Comparison of ENCODE assay signal across 20 cellular contexts in the genomic region with DNA sequence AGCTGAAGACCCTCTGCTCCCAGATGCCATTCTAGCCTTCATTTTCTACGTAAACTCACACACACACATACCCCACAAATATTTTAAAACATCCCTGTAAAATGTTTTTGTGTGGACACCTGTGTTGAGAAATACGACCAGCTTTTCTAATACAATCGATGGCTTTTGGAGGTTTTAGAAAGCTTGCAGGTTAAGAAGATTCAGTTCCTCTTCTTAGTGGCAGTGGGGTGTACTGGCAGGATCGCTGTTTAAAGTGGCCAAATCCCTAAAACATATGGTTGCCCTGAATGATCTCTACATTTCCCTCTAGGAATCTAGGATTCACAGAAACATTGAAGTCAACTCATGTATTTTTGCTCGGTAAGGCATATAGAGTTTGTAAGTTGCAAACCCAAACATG.
DNase-seq lines count a peak whose midpoint lies in the region; ATAC-seq and TF ChIP-seq lines count a peak whose summit lies in the region.
"Had no signal": no experiment of that assay in that cellular context is flagged by ENCODE, and none has a peak within 500 bp of the region (broad histone marks: within the 10 kb centered on the region; RNA-seq: fewer than 3 reads in every experiment).

No MANE protein-coding gene starts in this region.

- intact Hi-C loops in esophagus muscularis mucosa (cut with DNase I) = no loop called here

- H3K27me3 ChIP-seq in esophagus muscularis mucosa = peaks cover 0 to 22% (median 0%) of the 10 kb centered on the region in 4 donors
- H3K27me3 ChIP-seq: BLaER1 treated with 17β-estradiol and CSF1 and Interleukin-3, amounts not matched to agents 10 nM and 100 nM had no signal

- TF ChIP-seq CTCF in esophagus muscularis mucosa (IDR thresholded peaks at IDR 0.05) = no peak

- no peak overlapping the region for H3K27ac ChIP-seq in esophagus muscularis mucosa (replicated peaks in 1 of 4)
- H3K27ac ChIP-seq: BLaER1 treated with 17β-estradiol and CSF1 and Interleukin-3, amounts not matched to agents 10 nM and 100 nM; GM23248 had no signal

- H3K9me3 ChIP-seq in esophagus muscularis mucosa = peaks cover 0 to 2% (median 0%) of the 10 kb centered on the region in 4 donors
- H3K9me3 ChIP-seq: HAP-1 had no signal

- H3K36me3 ChIP-seq in esophagus muscularis mucosa = no peaks in the 10 kb centered on the region
- H3K36me3 ChIP-seq: BLaER1 treated with 17β-estradiol and CSF1 and Interleukin-3, amounts not matched to agents 10 nM and 100 nM; HAP-1 had no signal

- ATAC-seq in GM18868 (IDR thresholded peaks at IDR 0.05; ENCODE audit: unreplicated experiment) (peak; percentile 57), GM21576 (IDR thresholded peaks at IDR 0.05; ENCODE audit: unreplicated experiment) (peak; percentile 47), HG03565 (IDR thresholded peaks at IDR 0.05; ENCODE audit: unreplicated experiment) (peak; percentile 40)
- ATAC-seq: CD8-positive, alpha-beta T cell; Panc1; SK-N-SH treated with all-trans-retinoic acid at 6 μM for 48 hours had no signal

- H3K4me1 ChIP-seq in esophagus muscularis mucosa = no peaks in the 10 kb centered on the region
- H3K4me1 ChIP-seq: BLaER1 treated with 17β-estradiol and CSF1 and Interleukin-3, amounts not matched to agents 10 nM and 100 nM; HAP-1 had no signal

- WGBS in esophagus muscularis mucosa = 84% methylated on average over 5 of the region's 5 CpGs

- TF ChIP-seq POLR2A in esophagus muscularis mucosa (IDR thresholded peaks at IDR 0.05; ENCODE audit: low read depth) = no peak

- TF ChIP-seq EP300 in esophagus muscularis mucosa (IDR thresholded peaks at IDR 0.05) = no peak

- H3K4me3 ChIP-seq in esophagus muscularis mucosa = no peak overlapping the region
- H3K4me3 ChIP-seq: BLaER1 treated with 17β-estradiol and CSF1 and Interleukin-3, amounts not matched to agents 10 nM and 100 nM; GM23248; HAP-1 had no signal

- peak; percentile 17 for DNase-seq in esophagus muscularis mucosa (ENCODE audit: extremely low spot score)
- no peak for DNase-seq in CD1c-positive myeloid dendritic cell (ENCODE audit: extremely low spot score)
- no peak for DNase-seq in NCI-H774 (lab: John Stamatoyannopoulos, UW)
- DNase-seq in dermis blood vessel endothelial cell = no peak
- DNase-seq in NCI-H1930 (lab: John Stamatoyannopoulos, UW) = no peak
- DNase-seq: CD8-positive, alpha-beta T cell; DMS153; GM23248; Karpas-422; NCI-H1694; NCI-H446; NCI-H526; T-helper 1 cell had no signal
